Comparison of ENCODE assay signal across 9 cellular contexts in the genomic region with DNA sequence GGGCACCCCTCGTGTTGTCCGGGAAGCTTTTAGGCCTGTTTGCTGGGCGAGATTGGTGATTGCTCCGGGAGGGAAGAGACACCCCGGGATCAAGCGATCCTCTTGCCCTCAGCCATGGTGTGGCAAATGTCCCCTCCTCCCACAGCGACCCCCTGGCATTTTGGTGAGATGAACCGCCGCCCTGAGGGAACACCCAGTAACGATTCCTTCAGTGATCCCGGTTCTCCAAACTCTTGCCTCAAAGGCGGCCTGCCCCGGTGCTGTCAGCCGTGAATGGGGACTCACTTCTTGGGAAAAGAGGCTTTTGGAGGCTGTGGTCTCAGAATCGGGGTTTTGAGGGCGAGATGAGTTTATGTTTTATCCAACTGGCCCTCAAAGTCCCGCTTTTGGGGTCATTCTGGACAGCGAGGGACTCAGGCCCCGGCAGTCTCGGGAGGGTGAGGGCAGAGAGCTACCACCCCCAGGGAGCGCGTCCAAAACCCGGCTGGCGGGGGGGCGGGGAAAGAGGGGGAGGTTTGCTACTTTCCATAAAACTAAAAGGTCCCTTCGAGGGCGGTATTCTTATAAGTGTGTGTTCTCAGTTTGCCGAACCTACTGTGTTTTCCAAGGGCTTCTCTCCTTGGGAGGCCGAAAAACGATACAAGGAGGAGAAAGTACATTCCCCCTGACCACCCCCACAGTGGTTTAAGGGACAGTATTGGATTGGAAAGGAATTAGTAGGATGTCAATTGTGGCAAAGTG.
DNase-seq lines count a peak whose midpoint lies in the region; ATAC-seq, FAIRE-seq and TF ChIP-seq lines count a peak whose summit lies in the region.
"Had no signal": no experiment of that assay in that cellular context is flagged by ENCODE, and none has a peak within 500 bp of the region (broad histone marks: within the 10 kb centered on the region; RNA-seq: fewer than 3 reads in every experiment).

No MANE protein-coding gene starts in this region.

- 47 to 60% (median 53%) methylated on average over 30 of the region's 30 CpGs for WGBS in heart left ventricle, 4 donors
- WGBS in K562 (ENCODE audit: insufficient coverage, low coverage, missing lambda C conversion rate): 4% methylated on average over 30 of the region's 30 CpGs
- 17 to 21% methylated on average over 27 to 30 of the region's 30 CpGs for WGBS in lower leg skin, 2 donors
- 28% methylated on average over 30 of the region's 30 CpGs for WGBS in urinary bladder

- TF ChIP-seq RAD21 in K562 (CRISPR knock-in tag; conservative IDR thresholded peaks at IDR 0.05 in 1 of 2, IDR thresholded peaks at IDR 0.05 in 1 of 2): no peak

- H4K20me1 ChIP-seq in K562 (replicated peaks; ENCODE audit: control insufficient read depth, insufficient read depth, low read length): no peaks in the 10 kb centered on the region

- DNase-seq in heart left ventricle (peak in 1 of 5 donors; percentile 56), cardiac septum (ENCODE audit: low spot score) (no peak), K562 (ENCODE audit: extremely low read depth in 1 of 4, low spot score in 3 of 4) (peak; percentile 34 to 64 (median 46)), lower leg skin (ENCODE audit: low spot score in 2 of 2) (peak in 1 of 2 donors; percentile 89), NCI-H1436 treated with DMSO at 0.1 percent for 48 hours (lab: John Stamatoyannopoulos, UW) (no peak), COLO829 (ENCODE audit: low spot score) (no peak), UCSD-AML1 (lab: John Stamatoyannopoulos, UW; ENCODE audit: unreplicated experiment) (no peak)
- DNase-seq: GF-D8 had no signal

- TF ChIP-seq CTCF in heart left ventricle (IDR thresholded peaks at IDR 0.05) (no peak), K562 (IDR thresholded peaks at IDR 0.05 in 2 of 3, conservative IDR thresholded peaks at IDR 0.05 in 1 of 3; ENCODE audit: insufficient read depth in 2 of 3, low read depth in 1 of 3, low read length in 3 of 3) (0 out of 6 replicates have a peak, but pooled peaks of 1 of the 3 experiments have one; percentile 6), lower leg skin (IDR thresholded peaks at IDR 0.05) (no peak)

- H3K4me3 ChIP-seq in heart left ventricle: peak overlapping the region; percentile 67 to 99 (median 92)
- H3K4me3 ChIP-seq in K562: peak overlapping the region; percentile 91
- peak overlapping the region; percentile 10 for H3K4me3 ChIP-seq in lower leg skin (ENCODE audit: low read depth, poor library complexity, severe bottlenecking)
- H3K4me3 ChIP-seq in urinary bladder (ENCODE audit: low read depth, low read length): peak overlapping the region; percentile 96

- CTCF ChIA-PET in K562 (lab: Yijun Ruan, JAX; ENCODE audit: low intra/inter-chr PET ratio): interaction anchor here (0.9 kb wide), 1 partner anchor 225 kb away, joined by 3 read pairs; no protein-coding TSS in a partner anchor

- TF ChIP-seq EP300 in K562 (IDR thresholded peaks at IDR 0.05; ENCODE audit: low read length): no peak

- H3K9me1 ChIP-seq in K562 (ENCODE audit: control insufficient read depth, insufficient read depth, low read length): no peaks in the 10 kb centered on the region

- H3K27ac ChIP-seq in heart left ventricle (peak overlapping the region in 10 of 12 donors; percentile 53 to 94 (median 89)), K562 (ENCODE audit: extremely low read depth, low read depth, low read length) (peak overlapping the region; percentile 70), urinary bladder (ENCODE audit: low read depth) (no peak overlapping the region)

- intact Hi-C loops in heart left ventricle (cut with DNase I): loop anchor here in 4 of 10 donors (2.0 to 10.0 kb wide), 7 partner anchors 43 to 185 kb away; no protein-coding TSS in a partner anchor
- intact Hi-C loops in cardiac septum (cut with DNase I): loop anchor here (5.0 to 10.0 kb wide), 3 partner anchors 101 to 198 kb away; no protein-coding TSS in a partner anchor
- intact Hi-C loops in K562 (cut with micrococcal nuclease): no loop called here
- intact Hi-C loops in lower leg skin (cut with DNase I; ENCODE audit: low total_unique reads): loop anchor here (2.0 to 10.0 kb wide), 2 partner anchors 101 to 225 kb away; no protein-coding TSS in a partner anchor

- in situ Hi-C loops in K562 (cut with MboI): no loop called here

- no TSS peak for BruUV-seq in K562 (replicated peaks; lab: Mats Ljungman, UMichigan)

- ATAC-seq in heart left ventricle: no peak
- ATAC-seq in K562: peak; percentile 9; the same call in 1 of the 3 replicates

- H3K9ac ChIP-seq in K562 (ENCODE audit: insufficient read depth in 1 of 2, low read depth in 2 of 2, low read length in 2 of 2): peak overlapping the region; percentile 66 to 93

- TF ChIP-seq POLR2A in heart left ventricle (IDR thresholded peaks at IDR 0.05) (no peak), K562 (conservative IDR thresholded peaks at IDR 0.05) (no peak), lower leg skin (IDR thresholded peaks at IDR 0.05) (no peak)

- H3K79me2 ChIP-seq in K562 (ENCODE audit: control insufficient read depth, insufficient read depth, low read length): peaks cover 66% of the 10 kb centered on the region

- peak overlapping the region; percentile 77 for H2AFZ ChIP-seq in K562 (ENCODE audit: low read depth, low read length)

- FAIRE-seq in K562 (lab: Jason Lieb, UNC): no peak

- H3K4me1 ChIP-seq in heart left ventricle: peaks cover 0 to 61% (median 25%) of the 10 kb centered on the region in 12 donors
- H3K4me1 ChIP-seq in K562 (replicated peaks in 1 of 2; ENCODE audit: control insufficient read depth in 2 of 2, insufficient read depth in 2 of 2, low read length in 2 of 2): peaks cover 35 to 53% of the 10 kb centered on the region in 2 experiments
- H3K4me1 ChIP-seq in urinary bladder (ENCODE audit: insufficient read depth): no peaks in the 10 kb centered on the region

- H3K27me3 ChIP-seq in heart left ventricle (peaks cover 0 to 24% (median 0%) of the 10 kb centered on the region in 9 donors), K562 (ENCODE audit: control insufficient read depth in 2 of 2, insufficient read depth in 2 of 2, low read length in 2 of 2) (no peaks in the 10 kb centered on the region)

- H3K9me3 ChIP-seq in heart left ventricle (no peaks in the 10 kb centered on the region), K562 (replicated peaks; ENCODE audit: control insufficient read depth, insufficient read depth, low read depth, low read length) (no peaks in the 10 kb centered on the region)

- POLR2A ChIA-PET in K562 (lab: Yijun Ruan, JAX): interaction anchor here (0.6 to 1.4 kb wide), 4 partner anchors 9 to 282 kb away, joined by 3 read pairs; no protein-coding TSS in a partner anchor

- peak overlapping the region; percentile 86 for H3K4me2 ChIP-seq in K562 (ENCODE audit: insufficient read depth, low read length)

- H3K36me3 ChIP-seq in heart left ventricle (no peaks in the 10 kb centered on the region), K562 (ENCODE audit: control insufficient read depth, insufficient read depth, low read length) (no peaks in the 10 kb centered on the region; the same call in 2 of the 3 replicates), urinary bladder (ENCODE audit: insufficient read depth) (no peaks in the 10 kb centered on the region)

TF ChIP-seq in K562, 482 proteins besides CTCF, POLR2A, EP300 and RAD21 (continues in another document):
- peak; percentile 37; the same call in 1 of the 2 replicates for TF ChIP-seq VEZF1 (CRISPR knock-in tag; IDR thresholded peaks at IDR 0.05)
- TF ChIP-seq, protein P1, sequence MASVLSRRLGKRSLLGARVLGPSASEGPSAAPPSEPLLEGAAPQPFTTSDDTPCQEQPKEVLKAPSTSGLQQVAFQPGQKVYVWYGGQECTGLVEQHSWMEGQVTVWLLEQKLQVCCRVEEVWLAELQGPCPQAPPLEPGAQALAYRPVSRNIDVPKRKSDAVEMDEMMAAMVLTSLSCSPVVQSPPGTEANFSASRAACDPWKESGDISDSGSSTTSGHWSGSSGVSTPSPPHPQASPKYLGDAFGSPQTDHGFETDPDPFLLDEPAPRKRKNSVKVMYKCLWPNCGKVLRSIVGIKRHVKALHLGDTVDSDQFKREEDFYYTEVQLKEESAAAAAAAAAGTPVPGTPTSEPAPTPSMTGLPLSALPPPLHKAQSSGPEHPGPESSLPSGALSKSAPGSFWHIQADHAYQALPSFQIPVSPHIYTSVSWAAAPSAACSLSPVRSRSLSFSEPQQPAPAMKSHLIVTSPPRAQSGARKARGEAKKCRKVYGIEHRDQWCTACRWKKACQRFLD (CRISPR knock-in tag; IDR thresholded peaks at IDR 0.05): no peak
- TF ChIP-seq SMARCE1 (IDR thresholded peaks at IDR 0.05): 0 out of 2 replicates have a peak, but pooled peaks have one; percentile 6
- no peak for TF ChIP-seq CBX5 (IDR thresholded peaks at IDR 0.05; ENCODE audit: borderline replicate concordance, low read depth)
- no peak for TF ChIP-seq HNRNPL (IDR thresholded peaks at IDR 0.05; ENCODE audit: low read depth, low read length)
- no peak for TF ChIP-seq SRSF1 (IDR thresholded peaks at IDR 0.05; ENCODE audit: low read depth, low read length)
- TF ChIP-seq, protein P2, sequence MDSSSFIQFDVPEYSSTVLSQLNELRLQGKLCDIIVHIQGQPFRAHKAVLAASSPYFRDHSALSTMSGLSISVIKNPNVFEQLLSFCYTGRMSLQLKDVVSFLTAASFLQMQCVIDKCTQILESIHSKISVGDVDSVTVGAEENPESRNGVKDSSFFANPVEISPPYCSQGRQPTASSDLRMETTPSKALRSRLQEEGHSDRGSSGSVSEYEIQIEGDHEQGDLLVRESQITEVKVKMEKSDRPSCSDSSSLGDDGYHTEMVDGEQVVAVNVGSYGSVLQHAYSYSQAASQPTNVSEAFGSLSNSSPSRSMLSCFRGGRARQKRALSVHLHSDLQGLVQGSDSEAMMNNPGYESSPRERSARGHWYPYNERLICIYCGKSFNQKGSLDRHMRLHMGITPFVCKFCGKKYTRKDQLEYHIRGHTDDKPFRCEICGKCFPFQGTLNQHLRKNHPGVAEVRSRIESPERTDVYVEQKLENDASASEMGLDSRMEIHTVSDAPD (CRISPR knock-in tag; IDR thresholded peaks at IDR 0.05): no peak
- 0 out of 2 replicates have a peak, but pooled peaks have one; percentile 27 for TF ChIP-seq ZFX (CRISPR knock-in tag; IDR thresholded peaks at IDR 0.05)
- peak; percentile 25 for TF ChIP-seq EGR1 (conservative IDR thresholded peaks at IDR 0.05)
- 0 out of 2 replicates have a peak, but pooled peaks have one; percentile 30 for TF ChIP-seq CTBP1 (IDR thresholded peaks at IDR 0.05; ENCODE audit: borderline replicate concordance)

Comparison
In these comparisons a context has a peak if more than half of its experiments do, and no peak if none do; other contexts are left out.
1. DNase-seq: peak in K562 (4 of 4); none in cardiac septum (single experiment), NCI-H1436 treated with DMSO at 0.1 percent for 48 hours (single experiment), COLO829 (single experiment) and UCSD-AML1 (single experiment).
2. H3K4me3 ChIP-seq: peak in every context shown above with its lines; median percentile 96 in urinary bladder; 92 in heart left ventricle; 91 in K562; 10 in lower leg skin.